Comparison of ENCODE assay signal across 21 cellular contexts in the genomic region with DNA sequence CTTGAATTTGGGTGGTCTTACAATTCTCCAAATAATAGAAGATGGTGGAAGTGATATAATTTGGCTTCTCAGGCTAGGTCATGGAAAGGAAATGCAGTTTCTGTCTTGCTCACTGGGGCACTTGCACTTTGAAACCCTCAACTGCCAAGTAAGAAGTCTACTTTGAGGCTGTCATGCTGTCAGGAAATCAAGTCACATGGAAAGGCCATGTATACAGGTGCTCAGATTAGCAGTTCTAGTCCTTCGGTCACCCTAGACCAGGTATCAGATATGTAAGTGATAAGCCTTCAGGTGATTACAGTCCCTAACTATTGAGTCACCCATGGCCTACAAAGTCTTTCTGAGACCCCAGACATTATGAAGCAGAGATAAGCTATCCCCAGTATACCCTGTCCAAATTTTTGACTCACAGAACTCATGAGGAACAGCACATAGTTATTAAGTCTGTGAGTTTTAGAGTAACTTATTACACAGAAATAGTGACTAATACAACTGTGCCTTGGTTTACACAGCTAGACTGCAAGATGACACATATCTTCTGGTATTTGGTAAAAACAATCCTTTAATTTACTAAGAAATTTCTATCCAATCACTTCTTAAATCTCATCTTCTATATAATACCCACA. TPM values are rescaled to one million over a fixed set of nuclear protein-coding genes. Genes with fewer than 3 reads are reported as not detected.
DNase-seq lines count a peak whose midpoint lies in the region; ATAC-seq, FAIRE-seq and TF ChIP-seq lines count a peak whose summit lies in the region.
"Had no signal": no experiment of that assay in that cellular context is flagged by ENCODE, and none has a peak within 500 bp of the region (broad histone marks: within the 10 kb centered on the region; RNA-seq: fewer than 3 reads in every experiment).

No MANE protein-coding gene starts in this region.

- H4K20me1 ChIP-seq in PC-3 (ENCODE audit: low read length) (no peaks in the 10 kb centered on the region), fibroblast of lung (ENCODE audit: control insufficient read depth, extremely low read depth, insufficient read depth, low read length) (no peaks in the 10 kb centered on the region)

- DNase-seq in A549 (ENCODE audit: low read depth in 1 of 2, low spot score in 1 of 2), result peak in 1 of 2 experiments; percentile 5
- peak; percentile 7 for DNase-seq in AG20443 (ENCODE audit: low spot score)
- DNase-seq in PC-3, result peak; percentile 57
- DNase-seq in fibroblast of lung (ENCODE audit: low read depth in 2 of 2), result peak; percentile 17 to 57
- DNase-seq in H54 (ENCODE audit: insufficient read length, low spot score), result no peak
- no peak for DNase-seq in cardiac septum (ENCODE audit: low spot score)
- DNase-seq: activated CD4-positive, alpha-beta T cell treated with anti-CD3 and anti-CD28 coated beads, Interleukin-2, amount 10 ng/mL, durations not matched to agents 24 days and 14 days; activated T-cell treated with anti-CD3 and anti-CD28 coated beads for 4 hours; BE2C; DMS 273 treated with DMSO at 0.1 percent for 48 hours; heart left ventricle; immature natural killer cell; NCI-H1930; NCI-H446 had no signal

- FAIRE-seq in A549 (lab: Jason Lieb, UNC) (no peak), H54 (lab: Jason Lieb, UNC) (no peak)

- POLR2A ChIA-PET in A549 (lab: Yijun Ruan, JAX) (no interaction called here), PC-3 (lab: Charles Lee; ENCODE audit: unreplicated experiment) (no interaction called here)

- TF ChIP-seq POLR2A in A549 (IDR thresholded peaks at IDR 0.05; ENCODE audit: low read length) (no peak), H54 (IDR thresholded peaks at IDR 0.05; ENCODE audit: low read depth, low read length) (no peak)

- CTCF ChIA-PET in A549 (lab: Yijun Ruan, JAX), result interaction anchor here (0.6 to 3.2 kb wide), 2 partner anchors 27 to 424 kb away, joined by 3 to 12 read pairs; a partner anchor contains a TSS
- CTCF ChIA-PET in PC-3 (lab: Charles Lee), result no interaction called here

- H3K9me2 ChIP-seq in PC-3 (replicated peaks; ENCODE audit: low read length), result no peaks in the 10 kb centered on the region

- H3K4me1 ChIP-seq in A549, result peaks cover 34% of the 10 kb centered on the region
- peaks cover 49% of the 10 kb centered on the region for H3K4me1 ChIP-seq in PC-3 (ENCODE audit: insufficient read depth, low read length)
- no peaks in the 10 kb centered on the region for H3K4me1 ChIP-seq in fibroblast of lung (ENCODE audit: control insufficient read depth, extremely low read depth, insufficient read depth, low read length)
- H3K4me1 ChIP-seq: BE2C, breast epithelium, heart left ventricle had no signal

- H3K4me3 ChIP-seq in A549 (no peak overlapping the region), PC-3 (ENCODE audit: low read length) (0 out of 2 replicates have a peak overlapping the region, but pooled peaks have one; percentile 42), fibroblast of lung (replicated peaks in 1 of 4; ENCODE audit: control extremely low read depth in 1 of 4, insufficient read depth in 1 of 4, low read depth in 3 of 4, low read length in 4 of 4) (no peak overlapping the region)
- H3K4me3 ChIP-seq: breast epithelium, heart left ventricle, lung had no signal

- WGBS in A549 (ENCODE audit: missing lambda C conversion rate), result 71% methylated on average over 1 of the region's 1 CpG

- H3K27ac ChIP-seq in A549, result peak overlapping the region; percentile 66 to 70
- H3K27ac ChIP-seq in PC-3 (ENCODE audit: low read length), result peak overlapping the region; percentile 88
- no peak overlapping the region for H3K27ac ChIP-seq in fibroblast of lung (ENCODE audit: insufficient read depth, low read length)
- H3K27ac ChIP-seq: breast epithelium, heart left ventricle, RWPE1 had no signal

- H3K36me3 ChIP-seq in PC-3 (ENCODE audit: low read depth, low read length) (0 out of 2 replicates have a peak, but pooled peaks cover 2% of the 10 kb centered on the region), fibroblast of lung (ENCODE audit: control insufficient read depth, insufficient read depth, low read length) (no peaks in the 10 kb centered on the region)
- H3K36me3 ChIP-seq: breast epithelium had no signal

- H2AFZ ChIP-seq in PC-3 (ENCODE audit: low read length), result no peak overlapping the region
- no peak overlapping the region for H2AFZ ChIP-seq in fibroblast of lung (ENCODE audit: low read length)

- H3K79me2 ChIP-seq in PC-3 (ENCODE audit: low read length), result no peaks in the 10 kb centered on the region
- no peaks in the 10 kb centered on the region for H3K79me2 ChIP-seq in fibroblast of lung (ENCODE audit: control insufficient read depth, insufficient read depth, low read length)

- no peak for TF ChIP-seq CTCF in A549 (IDR thresholded peaks at IDR 0.05)
- no peak for TF ChIP-seq CTCF in PC-3 (conservative IDR thresholded peaks at IDR 0.05; ENCODE audit: low read depth, low read length)
- TF ChIP-seq CTCF in fibroblast of lung (conservative IDR thresholded peaks at IDR 0.05 in 1 of 2, IDR thresholded peaks at IDR 0.05 in 1 of 2; ENCODE audit: low read depth in 1 of 2, low read length in 2 of 2), result no peak

- H3K27me3 ChIP-seq in PC-3 (ENCODE audit: low read length) (no peaks in the 10 kb centered on the region), fibroblast of lung (ENCODE audit: control insufficient read depth, insufficient read depth, low read length) (no peaks in the 10 kb centered on the region)
- H3K27me3 ChIP-seq: BE2C, breast epithelium, heart left ventricle had no signal

- H3K9me3 ChIP-seq in A549 (no peaks in the 10 kb centered on the region), PC-3 (ENCODE audit: low read length) (no peaks in the 10 kb centered on the region), fibroblast of lung (ENCODE audit: control insufficient read depth, insufficient read depth, low read depth, low read length) (no peaks in the 10 kb centered on the region)
- H3K9me3 ChIP-seq: BE2C, breast epithelium, heart left ventricle had no signal

- H3K4me2 ChIP-seq in A549 (peak overlapping the region; percentile 73), PC-3 (ENCODE audit: low read length) (peak overlapping the region; percentile 70), fibroblast of lung (ENCODE audit: extremely low read depth, insufficient read depth, low read length) (no peak overlapping the region)

- no peak for TF ChIP-seq RAD21 in A549 (conservative IDR thresholded peaks at IDR 0.05 in 1 of 2, IDR thresholded peaks at IDR 0.05 in 1 of 2)

- intact Hi-C loops in PC-3 (cut with micrococcal nuclease), result loop anchor here (5.0 kb wide), 1 partner anchor 83 kb away; no protein-coding TSS in a partner anchor
- intact Hi-C loops in cardiac septum (cut with DNase I), result no loop called here

- H3K9ac ChIP-seq in PC-3 (ENCODE audit: low read length) (no peak overlapping the region), fibroblast of lung (ENCODE audit: insufficient read depth, low read length) (no peak overlapping the region)

- no peaks in the 10 kb centered on the region for H3F3A ChIP-seq in PC-3 (ENCODE audit: low read length, unreplicated experiment)

- peak; percentile 19 to 67; a peak in 3 of 6 replicates for ATAC-seq in A549
- ATAC-seq in PC-3, result 0 out of 2 replicates have a peak, but pooled peaks have one; percentile 11
- ATAC-seq in HG02885 (IDR thresholded peaks at IDR 0.05; ENCODE audit: poor library complexity, unreplicated experiment), result no peak
- no peak for ATAC-seq in HG03025 (IDR thresholded peaks at IDR 0.05; ENCODE audit: low FRiP score, unreplicated experiment)
- ATAC-seq: esophagus mucosa, heart left ventricle, sciatic nerve had no signal

- TF ChIP-seq EP300 in A549 (IDR thresholded peaks at IDR 0.05), result no peak

- no TSS peak for BruUV-seq in PC-3 (replicated peaks; lab: Mats Ljungman, UMichigan)

TF ChIP-seq in A549, 52 proteins besides CTCF, POLR2A, EP300 and RAD21:
- no peak for TF ChIP-seq FOXS1 (CRISPR knock-in tag; IDR thresholded peaks at IDR 0.05)
- TF ChIP-seq FOSL2 (IDR thresholded peaks at IDR 0.05), result peak; percentile 16; the same call in 1 of the 2 replicates
- no peak; the same call in 1 of the 2 replicates for TF ChIP-seq FOSL2 (CRISPR knock-in tag; IDR thresholded peaks at IDR 0.05)
- TF ChIP-seq NPAS2 (CRISPR knock-in tag; IDR thresholded peaks at IDR 0.05; ENCODE audit: borderline replicate concordance), result no peak
- TF ChIP-seq, protein P1, sequence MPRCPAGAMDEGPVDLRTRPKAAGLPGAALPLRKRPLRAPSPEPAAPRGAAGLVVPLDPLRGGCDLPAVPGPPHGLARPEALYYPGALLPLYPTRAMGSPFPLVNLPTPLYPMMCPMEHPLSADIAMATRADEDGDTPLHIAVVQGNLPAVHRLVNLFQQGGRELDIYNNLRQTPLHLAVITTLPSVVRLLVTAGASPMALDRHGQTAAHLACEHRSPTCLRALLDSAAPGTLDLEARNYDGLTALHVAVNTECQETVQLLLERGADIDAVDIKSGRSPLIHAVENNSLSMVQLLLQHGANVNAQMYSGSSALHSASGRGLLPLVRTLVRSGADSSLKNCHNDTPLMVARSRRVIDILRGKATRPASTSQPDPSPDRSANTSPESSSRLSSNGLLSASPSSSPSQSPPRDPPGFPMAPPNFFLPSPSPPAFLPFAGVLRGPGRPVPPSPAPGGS (IDR thresholded peaks at IDR 0.05), result no peak
- no peak for TF ChIP-seq HOXA7 (CRISPR knock-in tag; IDR thresholded peaks at IDR 0.05)
- TF ChIP-seq, protein P2, sequence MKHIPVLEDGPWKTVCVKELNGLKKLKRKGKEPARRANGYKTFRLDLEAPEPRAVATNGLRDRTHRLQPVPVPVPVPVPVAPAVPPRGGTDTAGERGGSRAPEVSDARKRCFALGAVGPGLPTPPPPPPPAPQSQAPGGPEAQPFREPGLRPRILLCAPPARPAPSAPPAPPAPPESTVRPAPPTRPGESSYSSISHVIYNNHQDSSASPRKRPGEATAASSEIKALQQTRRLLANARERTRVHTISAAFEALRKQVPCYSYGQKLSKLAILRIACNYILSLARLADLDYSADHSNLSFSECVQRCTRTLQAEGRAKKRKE (CRISPR knock-in tag; IDR thresholded peaks at IDR 0.05; ENCODE audit: low read depth), result no peak

RNA-seq across cellular contexts. Expression of a gene that starts 26.3 kb away (rescaled TPM):
- polyA plus RNA-seq in A549 (2011; rRNA removed) (11.6 and 15.1 TPM in 2 replicates), A549 (2017; fragmentation: RNase III; extraction: RNeasy Plus Mini Kit Qiagen cat#74134 plus additional on column Dnase treatment) (6.6 to 8.0 TPM (median 7.3 TPM) in 3 replicates), fibroblast of lung (14.2 and 19.0 TPM in 2 replicates)
- 1.3 and 1.7 TPM in 2 replicates for polyA plus RNA-seq in A549 (2012; cell fraction: cytosol; rRNA removed)
- 0.82 and 1.1 TPM in 2 replicates for polyA plus RNA-seq in A549 (2012; cell fraction: nucleus; rRNA removed)
- 2.1 and 2.5 TPM in 2 replicates for polyA minus RNA-seq in A549 (2011; rRNA and poly(A)+ RNA removed)
- total RNA-seq in PC-3 (2014; rRNA removed) (7.5 and 8.0 TPM in 2 replicates), fibroblast of lung (21.1 and 31.0 TPM in 2 replicates), cardiac septum (9.6 TPM)
- polyA plus RNA-seq in fibroblast of lung (2012), result 7.2 and 9.8 TPM in 2 replicates
- 0.98 and 1.8 TPM in 2 replicates for polyA minus RNA-seq in fibroblast of lung (ENCODE audit: low replicate concordance)

Comparison
In these comparisons a context has a peak if more than half of its experiments do, and no peak if none do; other contexts are left out.
1. ATAC-seq: peak in A549 (2 of 2) and PC-3 (single experiment); none in HG02885 (single experiment) and HG03025 (single experiment).
2. DNase-seq: peak in AG20443 (single experiment), PC-3 (single experiment) and fibroblast of lung (2 of 2); none in H54 (single experiment) and cardiac septum (single experiment).